Comparison of ENCODE assay signal across 1 cellular context in the genomic region with DNA sequence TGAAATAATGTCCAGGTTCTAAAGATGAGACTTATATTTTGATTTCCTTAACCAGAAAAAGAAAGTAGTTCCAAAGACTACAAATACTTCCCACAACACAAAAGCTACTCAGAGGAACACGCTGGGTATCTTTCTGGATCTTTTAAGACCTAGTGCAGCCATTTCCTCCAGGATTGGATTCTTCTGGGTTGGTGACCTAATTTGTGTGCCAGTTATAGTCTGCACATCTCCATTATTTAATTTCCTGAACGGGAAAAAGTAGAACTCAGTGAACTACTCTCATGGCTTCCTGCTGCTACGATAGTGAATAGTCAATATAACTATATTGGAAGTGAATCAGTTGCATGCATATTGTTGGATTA.
TF ChIP-seq lines count a peak whose summit lies in the region.

No MANE protein-coding gene starts in this region.

TF ChIP-seq in GM23338, 12 proteins besides CTCF, POLR2A, EP300 and RAD21 (continued from another document):
- TF ChIP-seq, protein P1, sequence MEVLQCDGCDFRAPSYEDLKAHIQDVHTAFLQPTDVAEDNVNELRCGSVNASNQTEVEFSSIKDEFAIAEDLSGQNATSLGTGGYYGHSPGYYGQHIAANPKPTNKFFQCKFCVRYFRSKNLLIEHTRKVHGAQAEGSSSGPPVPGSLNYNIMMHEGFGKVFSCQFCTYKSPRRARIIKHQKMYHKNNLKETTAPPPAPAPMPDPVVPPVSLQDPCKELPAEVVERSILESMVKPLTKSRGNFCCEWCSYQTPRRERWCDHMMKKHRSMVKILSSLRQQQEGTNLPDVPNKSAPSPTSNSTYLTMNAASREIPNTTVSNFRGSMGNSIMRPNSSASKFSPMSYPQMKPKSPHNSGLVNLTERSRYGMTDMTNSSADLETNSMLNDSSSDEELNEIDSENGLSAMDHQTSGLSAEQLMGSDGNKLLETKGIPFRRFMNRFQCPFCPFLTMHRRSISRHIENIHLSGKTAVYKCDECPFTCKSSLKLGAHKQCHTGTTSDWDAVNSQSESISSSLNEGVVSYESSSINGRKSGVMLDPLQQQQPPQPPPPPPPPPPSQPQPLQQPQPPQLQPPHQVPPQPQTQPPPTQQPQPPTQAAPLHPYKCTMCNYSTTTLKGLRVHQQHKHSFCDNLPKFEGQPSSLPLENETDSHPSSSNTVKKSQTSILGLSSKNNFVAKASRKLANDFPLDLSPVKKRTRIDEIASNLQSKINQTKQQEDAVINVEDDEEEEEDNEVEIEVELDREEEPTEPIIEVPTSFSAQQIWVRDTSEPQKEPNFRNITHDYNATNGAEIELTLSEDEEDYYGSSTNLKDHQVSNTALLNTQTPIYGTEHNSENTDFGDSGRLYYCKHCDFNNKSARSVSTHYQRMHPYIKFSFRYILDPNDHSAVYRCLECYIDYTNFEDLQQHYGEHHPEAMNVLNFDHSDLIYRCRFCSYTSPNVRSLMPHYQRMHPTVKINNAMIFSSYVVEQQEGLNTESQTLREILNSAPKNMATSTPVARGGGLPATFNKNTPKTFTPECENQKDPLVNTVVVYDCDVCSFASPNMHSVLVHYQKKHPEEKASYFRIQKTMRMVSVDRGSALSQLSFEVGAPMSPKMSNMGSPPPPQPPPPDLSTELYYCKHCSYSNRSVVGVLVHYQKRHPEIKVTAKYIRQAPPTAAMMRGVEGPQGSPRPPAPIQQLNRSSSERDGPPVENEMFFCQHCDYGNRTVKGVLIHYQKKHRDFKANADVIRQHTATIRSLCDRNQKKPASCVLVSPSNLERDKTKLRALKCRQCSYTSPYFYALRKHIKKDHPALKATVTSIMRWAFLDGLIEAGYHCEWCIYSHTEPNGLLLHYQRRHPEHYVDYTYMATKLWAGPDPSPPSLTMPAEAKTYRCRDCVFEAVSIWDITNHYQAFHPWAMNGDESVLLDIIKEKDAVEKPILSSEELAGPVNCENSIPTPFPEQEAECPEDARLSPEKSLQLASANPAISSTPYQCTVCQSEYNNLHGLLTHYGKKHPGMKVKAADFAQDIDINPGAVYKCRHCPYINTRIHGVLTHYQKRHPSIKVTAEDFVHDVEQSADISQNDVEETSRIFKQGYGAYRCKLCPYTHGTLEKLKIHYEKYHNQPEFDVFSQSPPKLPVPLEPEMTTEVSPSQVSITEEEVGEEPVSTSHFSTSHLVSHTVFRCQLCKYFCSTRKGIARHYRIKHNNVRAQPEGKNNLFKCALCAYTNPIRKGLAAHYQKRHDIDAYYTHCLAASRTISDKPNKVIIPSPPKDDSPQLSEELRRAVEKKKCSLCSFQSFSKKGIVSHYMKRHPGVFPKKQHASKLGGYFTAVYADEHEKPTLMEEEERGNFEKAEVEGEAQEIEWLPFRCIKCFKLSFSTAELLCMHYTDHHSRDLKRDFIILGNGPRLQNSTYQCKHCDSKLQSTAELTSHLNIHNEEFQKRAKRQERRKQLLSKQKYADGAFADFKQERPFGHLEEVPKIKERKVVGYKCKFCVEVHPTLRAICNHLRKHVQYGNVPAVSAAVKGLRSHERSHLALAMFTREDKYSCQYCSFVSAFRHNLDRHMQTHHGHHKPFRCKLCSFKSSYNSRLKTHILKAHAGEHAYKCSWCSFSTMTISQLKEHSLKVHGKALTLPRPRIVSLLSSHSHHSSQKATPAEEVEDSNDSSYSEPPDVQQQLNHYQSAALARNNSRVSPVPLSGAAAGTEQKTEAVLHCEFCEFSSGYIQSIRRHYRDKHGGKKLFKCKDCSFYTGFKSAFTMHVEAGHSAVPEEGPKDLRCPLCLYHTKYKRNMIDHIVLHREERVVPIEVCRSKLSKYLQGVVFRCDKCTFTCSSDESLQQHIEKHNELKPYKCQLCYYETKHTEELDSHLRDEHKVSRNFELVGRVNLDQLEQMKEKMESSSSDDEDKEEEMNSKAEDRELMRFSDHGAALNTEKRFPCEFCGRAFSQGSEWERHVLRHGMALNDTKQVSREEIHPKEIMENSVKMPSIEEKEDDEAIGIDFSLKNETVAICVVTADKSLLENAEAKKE (CRISPR knock-in tag; IDR thresholded peaks at IDR 0.05) = no peak
TF ChIP-seq in GM23338: peak in this region for 0.
